9 cellular contexts compared by ENCODE assay signal in the genomic region with DNA sequence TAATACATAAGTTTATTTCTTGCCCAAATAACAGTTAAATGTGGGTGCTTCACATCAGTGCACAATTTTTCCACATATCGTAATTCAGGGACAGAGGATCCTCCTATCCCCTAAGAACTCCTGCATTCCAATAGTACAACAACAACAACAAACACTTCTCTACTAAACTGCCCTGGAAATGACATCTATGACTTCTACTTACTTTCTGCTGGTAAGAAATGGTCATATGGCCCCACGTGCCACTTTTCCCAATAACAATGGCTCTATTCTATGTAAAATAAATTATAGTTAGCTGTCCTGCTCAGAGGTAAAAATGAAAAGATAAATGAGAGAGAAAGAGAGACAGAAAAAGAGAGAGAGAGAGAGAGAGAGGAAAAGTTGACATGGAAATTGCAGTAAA.
"Had no signal": no experiment of that assay in that cellular context is flagged by ENCODE, and none has a peak within 500 bp of the region (broad histone marks: within the 10 kb centered on the region; RNA-seq: fewer than 3 reads in every experiment).

No MANE protein-coding gene starts in this region.

- H3K4me3 Mint-ChIP-seq: IgD-negative memory B cell had no signal

- H3K27me3 Mint-ChIP-seq: IgD-negative memory B cell had no signal

- H3K27ac Mint-ChIP-seq: IgD-negative memory B cell had no signal

- H3K36me3 ChIP-seq: HAP-1 had no signal

- DNase-seq: GM23248, GOT3, H7, KBM-7 had no signal

- H3K4me1 Mint-ChIP-seq: IgD-negative memory B cell had no signal

- H3K4me1 ChIP-seq: HAP-1 had no signal

- ATAC-seq: HCT116, HepG2 had no signal

- H3K27ac ChIP-seq: GM23248, HL-60 had no signal

- H3K9me3 Mint-ChIP-seq: IgD-negative memory B cell had no signal

- H3K36me3 Mint-ChIP-seq: IgD-negative memory B cell had no signal

- H2AFZ ChIP-seq: GM23248 had no signal

- H3K4me3 ChIP-seq: GM23248, HAP-1 had no signal

- H3K9ac ChIP-seq: GM23248 had no signal

- H3K9me3 ChIP-seq: HAP-1 had no signal
